ENCODE assay signal across 7 cellular contexts in genomic region chr6:36595168-36595818, GRCh38. TPM values are rescaled to one million over a fixed set of nuclear protein-coding genes. Genes with fewer than 3 reads are reported as not detected.
DNase-seq lines count a peak whose midpoint lies in the region; ATAC-seq and TF ChIP-seq lines count a peak whose summit lies in the region.

No MANE protein-coding gene starts in this region.

- H3K27me3 Mint-ChIP-seq in activated naive CD4-positive, alpha-beta T cell treated with anti-CD3 and anti-CD28 coated beads, Interleukin-2, amount 50 U/mL, for 24 hours: no peaks in the 10 kb centered on the region

- peaks cover 46% of the 10 kb centered on the region for H3K4me1 Mint-ChIP-seq in activated naive CD4-positive, alpha-beta T cell treated with anti-CD3 and anti-CD28 coated beads, Interleukin-2, amount 50 U/mL, for 24 hours

- H3K27me3 ChIP-seq in heart left ventricle: no peaks in the 10 kb centered on the region
- no peaks in the 10 kb centered on the region for H3K27me3 ChIP-seq in prostate gland (replicated peaks; ENCODE audit: insufficient read depth)

- H3K9me3 ChIP-seq in heart left ventricle: no peaks in the 10 kb centered on the region
- no peaks in the 10 kb centered on the region for H3K9me3 ChIP-seq in prostate gland

- TF ChIP-seq POLR2A in heart left ventricle (IDR thresholded peaks at IDR 0.05): no peak
- peak; percentile 19 for TF ChIP-seq POLR2A in prostate gland (IDR thresholded peaks at IDR 0.05)

- H3K36me3 ChIP-seq in heart left ventricle: peaks cover 4 to 44% (median 37%) of the 10 kb centered on the region in 9 donors
- H3K36me3 ChIP-seq in prostate gland: peaks cover 0 to 6% of the 10 kb centered on the region in 2 donors

- H3K9me3 Mint-ChIP-seq in activated naive CD4-positive, alpha-beta T cell treated with anti-CD3 and anti-CD28 coated beads, Interleukin-2, amount 50 U/mL, for 24 hours: no peaks in the 10 kb centered on the region

- intact Hi-C loops in heart left ventricle (cut with DNase I) (loop anchor here in 6 of 10 donors (2.0 to 10.0 kb wide), 5 partner anchors 48 to 172 kb away; partner anchors contain the start of genes KCTD20 (in 3 of the 6), PXT1 (in 3 of the 6) and STK38 (in 3 of the 6)), prostate gland (cut with DNase I) (no loop called here)

- DNase-seq in GM03348 (ENCODE audit: low spot score): peak; percentile 57
- peak; percentile 37 for DNase-seq in NCI-H146 (lab: John Stamatoyannopoulos, UW)
- peak in 3 of 5 donors; percentile 45 to 57 (median 46) for DNase-seq in heart left ventricle
- DNase-seq in prostate gland (ENCODE audit: low spot score): peak; percentile 60
- no peak for DNase-seq in stimulated activated CD4-positive, alpha-beta T cell treated with anti-CD3 and anti-CD28 coated beads, Interleukin-15, amount 100 ng/mL, for 24 hours

- WGBS in heart left ventricle, 4 donors: 0 to 1% (median 0%) methylated on average over 11 of the region's 11 CpGs
- under 1% methylated on average over 11 of the region's 11 CpGs for WGBS in prostate gland

- H3K4me3 Mint-ChIP-seq in activated naive CD4-positive, alpha-beta T cell treated with anti-CD3 and anti-CD28 coated beads, Interleukin-2, amount 50 U/mL, for 24 hours: peak overlapping the region; percentile 96

- peak overlapping the region; percentile 87 to 100 (median 97) for H3K27ac ChIP-seq in heart left ventricle
- H3K27ac ChIP-seq in prostate gland: peak overlapping the region; percentile 98 to 99

- peak in 2 of 4 donors; percentile 54 to 57 for ATAC-seq in heart left ventricle
- no peak for ATAC-seq in HG02885 (IDR thresholded peaks at IDR 0.05; ENCODE audit: poor library complexity, unreplicated experiment)

- TF ChIP-seq CTCF in heart left ventricle (IDR thresholded peaks at IDR 0.05): no peak
- TF ChIP-seq CTCF in prostate gland (IDR thresholded peaks at IDR 0.05): no peak

- H3K4me1 ChIP-seq in heart left ventricle (peaks cover 12 to 52% (median 40%) of the 10 kb centered on the region in 12 donors), prostate gland (replicated peaks) (no peaks in the 10 kb centered on the region)

- peaks cover 44% of the 10 kb centered on the region for H3K36me3 Mint-ChIP-seq in activated naive CD4-positive, alpha-beta T cell treated with anti-CD3 and anti-CD28 coated beads, Interleukin-2, amount 50 U/mL, for 24 hours

- H3K27ac Mint-ChIP-seq in activated naive CD4-positive, alpha-beta T cell treated with anti-CD3 and anti-CD28 coated beads, Interleukin-2, amount 50 U/mL, for 24 hours: peak overlapping the region; percentile 99

- H3K4me3 ChIP-seq in heart left ventricle: peak overlapping the region; percentile 64 to 83 (median 74)
- H3K4me3 ChIP-seq in prostate gland: peak overlapping the region; percentile 65 to 74

RNA-seq across cellular contexts. Expression of gene SRSF3, which starts 1.1 kb away (rescaled TPM):
- total RNA-seq in heart left ventricle (100 to 1,000 TPM in 6 of 9 donors, 10 to 100 TPM in 3; 43.2 to 162 (median 111) TPM), prostate gland (100 to 1,000 TPM; 111 to 153 TPM)
- polyA plus RNA-seq in heart left ventricle: 100 to 1,000 TPM in 1 of 2 donors, 10 to 100 TPM in 1; 69.1 to 215 TPM

RNA-seq across cellular contexts. Expression of gene STK38, which starts 48.0 kb away (rescaled TPM):
- total RNA-seq in heart left ventricle (10 to 100 TPM; 14.3 to 32.8 (median 21.2) TPM), prostate gland (10 to 100 TPM; 16.5 to 17.7 TPM)
- 10 to 100 TPM; 15.0 to 23.2 TPM for polyA plus RNA-seq in heart left ventricle
